ENCODE assay signal across 13 cellular contexts in the genomic region with DNA sequence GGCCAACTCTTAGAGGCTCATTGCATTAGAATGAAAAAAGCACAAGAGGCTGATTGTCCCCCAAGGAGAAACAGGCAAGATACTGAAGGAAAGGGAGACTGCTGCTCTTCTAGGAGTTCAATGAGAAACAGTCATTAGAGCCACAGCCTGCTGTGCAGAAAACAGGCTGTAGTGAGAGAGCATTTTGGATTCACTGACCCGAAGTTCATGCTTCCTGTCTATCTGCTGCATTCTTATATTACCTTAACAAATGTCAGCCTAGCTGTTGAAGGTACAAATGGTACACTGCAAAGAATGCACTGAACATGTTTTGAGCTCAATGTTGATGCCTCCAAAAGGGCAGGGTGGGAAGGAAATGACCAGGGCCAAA.
DNase-seq lines count a peak whose midpoint lies in the region; ATAC-seq and TF ChIP-seq lines count a peak whose summit lies in the region.
"Had no signal": no experiment of that assay in that cellular context is flagged by ENCODE, and none has a peak within 500 bp of the region (broad histone marks: within the 10 kb centered on the region; RNA-seq: fewer than 3 reads in every experiment).

No MANE protein-coding gene starts in this region.

- H3K4me3 Mint-ChIP-seq in activated B cell treated with CpG ODN at 0.5 μM for 24 hours, result peak overlapping the region; percentile 62
- H3K4me3 Mint-ChIP-seq in Calu3 (ENCODE audit: low read depth, unreplicated experiment), result no peak overlapping the region
- H3K4me3 Mint-ChIP-seq: T-helper 2 cell treated with Interferon-gamma antibody and Interleukin-4, amounts not matched to agents 5 μg/mL and 100 μg/mL, for 36 hours had no signal

- H3K27me3 Mint-ChIP-seq in activated B cell treated with CpG ODN at 0.5 μM for 24 hours (no peaks in the 10 kb centered on the region), Calu3 (ENCODE audit: unreplicated experiment) (no peaks in the 10 kb centered on the region)

- no peak overlapping the region for H3K27ac Mint-ChIP-seq in activated B cell treated with CpG ODN at 0.5 μM for 24 hours
- no peak overlapping the region for H3K27ac Mint-ChIP-seq in Calu3 (ENCODE audit: unreplicated experiment)
- H3K27ac Mint-ChIP-seq: T-helper 2 cell treated with Interferon-gamma antibody and Interleukin-4, amounts not matched to agents 5 μg/mL and 100 μg/mL, for 36 hours had no signal

- H3K36me3 Mint-ChIP-seq in activated B cell treated with CpG ODN at 0.5 μM for 24 hours (ENCODE audit: low read depth), result no peaks in the 10 kb centered on the region
- H3K36me3 Mint-ChIP-seq in Calu3 (ENCODE audit: insufficient read depth, unreplicated experiment), result no peaks in the 10 kb centered on the region

- intact Hi-C loops in activated B cell treated with CpG ODN at 0.5 μM for 24 hours (cut with micrococcal nuclease), result loop anchor here (1.0 to 10.0 kb wide), 5 partner anchors 82 to 581 kb away; no protein-coding TSS in a partner anchor
- intact Hi-C loops in Calu3 (cut with micrococcal nuclease; ENCODE audit: unreplicated experiment), result no loop called here

- POLR2A ChIA-PET in activated B cell treated with CpG ODN at 0.5 μM for 24 hours (lab: Charles Lee), result interaction anchor here (0.8 to 2.9 kb wide), 7 partner anchors 38 to 596 kb away, joined by 3 to 20 read pairs (median 4); a partner anchor contains a TSS

- peak; percentile 1 for ATAC-seq in GM18520 (IDR thresholded peaks at IDR 0.05; ENCODE audit: unreplicated experiment)
- peak; percentile 29 for ATAC-seq in GM21528 (IDR thresholded peaks at IDR 0.05; ENCODE audit: low FRiP score, unreplicated experiment)
- peak; percentile 24 for ATAC-seq in HG03095 (IDR thresholded peaks at IDR 0.05; ENCODE audit: unreplicated experiment)
- ATAC-seq in activated B cell treated with CpG ODN at 0.5 μM for 24 hours (ENCODE audit: low read depth), result peak; percentile 3
- no peak for ATAC-seq in HG03045 (IDR thresholded peaks at IDR 0.05; ENCODE audit: unreplicated experiment)

- CTCF ChIA-PET in activated B cell treated with CpG ODN at 0.5 μM for 24 hours (lab: Charles Lee), result interaction anchor here (1.0 to 1.5 kb wide), 2 partner anchors 38 to 423 kb away, joined by 3 to 5 read pairs; a partner anchor contains a TSS
- CTCF ChIA-PET in Calu3 (lab: Charles Lee), result no interaction called here

- BruUV-seq in Calu3 (replicated peaks; lab: Mats Ljungman, UMichigan), result no TSS peak

- H3K4me1 Mint-ChIP-seq in activated B cell treated with CpG ODN at 0.5 μM for 24 hours, result peaks cover 3% of the 10 kb centered on the region
- H3K4me1 Mint-ChIP-seq in Calu3 (ENCODE audit: low read depth, unreplicated experiment), result no peaks in the 10 kb centered on the region

- H3K9me3 Mint-ChIP-seq in activated B cell treated with CpG ODN at 0.5 μM for 24 hours, result no peaks in the 10 kb centered on the region
- H3K9me3 Mint-ChIP-seq in Calu3 (ENCODE audit: low read depth, unreplicated experiment), result peaks cover 2% of the 10 kb centered on the region
- H3K9me3 Mint-ChIP-seq: T-helper 2 cell treated with Interferon-gamma antibody and Interleukin-4, amounts not matched to agents 5 μg/mL and 100 μg/mL, for 36 hours had no signal

- TF ChIP-seq CTCF in activated B cell treated with CpG ODN at 0.5 μM for 24 hours (IDR thresholded peaks at IDR 0.05), result no peak
- no peak for TF ChIP-seq CTCF in Calu3 (IDR thresholded peaks at IDR 0.05; ENCODE audit: unreplicated experiment)

- DNase-seq in activated B cell treated with CpG ODN at 0.5 μM for 24 hours (no peak), NCI-H1105 (lab: John Stamatoyannopoulos, UW) (no peak), Calu3 (no peak), amygdala (lab: John Stamatoyannopoulos, UW) (no peak)
- DNase-seq: activated CD8-positive, alpha-beta memory T cell treated with anti-CD3 and anti-CD28 coated beads, Interleukin-2, amount 50 U/mL, for 48 hours; hypothalamus; NCI-H1048; sigmoid colon had no signal
